ENCODE assay signal across 17 cellular contexts in the genomic region with DNA sequence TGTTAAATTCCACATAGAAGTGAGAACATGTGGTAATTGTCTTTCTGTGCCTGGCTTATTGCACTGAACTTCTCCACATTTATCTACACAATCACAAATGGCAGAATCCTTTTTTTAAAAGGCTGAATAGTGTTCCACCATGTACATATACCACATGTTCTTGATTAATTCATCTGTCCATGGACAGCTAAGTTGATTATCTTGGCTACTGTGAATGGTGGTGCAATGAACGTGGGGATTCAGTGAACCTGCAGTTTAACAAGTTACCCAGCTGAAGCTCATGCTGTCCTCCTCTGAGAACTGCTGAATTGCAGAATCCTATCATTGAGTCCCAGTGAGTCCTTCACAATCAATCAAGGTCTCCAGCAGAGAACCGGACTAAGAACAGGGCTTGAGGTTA.
"Had no signal": no experiment of that assay in that cellular context is flagged by ENCODE, and none has a peak within 500 bp of the region (broad histone marks: within the 10 kb centered on the region; RNA-seq: fewer than 3 reads in every experiment).

No MANE protein-coding gene starts in this region.

- DNase-seq: activated CD4-positive, alpha-beta T cell treated with anti-CD3 and anti-CD28 coated beads, Interleukin-2, amount 50 U/mL, for 1 hour; activated CD4-positive, CD25-positive, alpha-beta regulatory T cell treated with anti-CD3 and anti-CD28 coated beads, Interleukin-2, amount 50 U/mL, for 72 hours; activated CD8-positive, alpha-beta memory T cell treated with anti-CD3 and anti-CD28 coated beads, Interleukin-2, amount 50 U/mL, for 4 hours; activated effector memory CD4-positive, alpha-beta T cell treated with Interleukin-2 at 50 U/mL for 16 hours; activated T-cell treated with anti-CD3 and anti-CD28 coated beads, Interleukin-2, amount 50 U/mL, for 48 hours; adrenal gland; dorsolateral prefrontal cortex; heart right ventricle; left ventricle myocardium superior; stimulated activated CD4-positive, alpha-beta T cell treated with anti-CD3 and anti-CD28 coated beads, Interleukin-15, amount 100 ng/mL, for 24 hours; stimulated activated CD4-positive, alpha-beta T cell treated with anti-CD3 and anti-CD28 coated beads, Interleukin-2, amount 100 ng/mL, for 48 hours; T-helper 2 cell; transverse colon; uterus had no signal

- H3K36me3 ChIP-seq: adrenal gland, heart right ventricle, neural progenitor cell, suprapubic skin, transverse colon, uterus had no signal

- H3K27ac ChIP-seq: adrenal gland, heart right ventricle, neural progenitor cell, suprapubic skin, transverse colon, uterus, VCaP had no signal

- H3K4me3 ChIP-seq: adrenal gland, dorsolateral prefrontal cortex, heart right ventricle, neural progenitor cell, suprapubic skin, transverse colon, uterus had no signal

- ATAC-seq: heart right ventricle, left ventricle myocardium superior had no signal

- H3K9me3 ChIP-seq: adrenal gland, heart right ventricle, suprapubic skin, transverse colon, uterus had no signal

- H3K4me1 ChIP-seq: adrenal gland, heart right ventricle, suprapubic skin, transverse colon, uterus had no signal
